Comparison of ENCODE assay signal across 20 cellular contexts in the genomic region with DNA sequence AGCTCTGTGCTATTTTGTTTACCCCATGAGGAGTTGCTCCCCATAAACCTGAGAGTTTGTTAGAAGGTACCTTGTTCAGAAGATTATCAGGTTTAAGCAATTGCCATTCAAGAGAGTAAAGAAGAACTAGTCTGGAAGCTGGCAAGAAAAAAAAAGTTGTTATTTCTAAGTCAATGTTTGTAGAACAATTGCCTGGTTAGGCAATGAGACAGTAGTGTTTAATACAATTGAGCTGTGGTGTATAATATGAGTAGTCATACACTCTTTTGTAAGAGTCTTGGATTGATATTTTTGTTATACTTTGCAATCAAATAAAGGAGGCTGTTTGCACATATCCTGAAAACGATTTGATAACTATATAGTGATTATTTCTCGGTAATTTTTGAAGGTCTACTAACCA. TPM values are rescaled to one million over a fixed set of nuclear protein-coding genes. Genes with fewer than 3 reads are reported as not detected.
A peak's percentile ranks its signal among the peaks of the same experiment; 100 is the strongest.
DNase-seq lines count a peak whose midpoint lies in the region; ATAC-seq and TF ChIP-seq lines count a peak whose summit lies in the region.
"Had no signal": no experiment of that assay in that cellular context is flagged by ENCODE, and none has a peak within 500 bp of the region (broad histone marks: within the 10 kb centered on the region; RNA-seq: fewer than 3 reads in every experiment).

No MANE protein-coding gene starts in this region.

- intact Hi-C loops in HCT116 (cut with micrococcal nuclease) = no loop called here

- POLR2A ChIA-PET in HCT116 (lab: Charles Lee) = no interaction called here
- POLR2A ChIA-PET in WTC11 (lab: Charles Lee) = no interaction called here

- RAD21 ChIA-PET in HCT116 (lab: Charles Lee; ENCODE audit: low non-redundant PET in 1 of 2, low total read pairs in 2 of 2, uncharacterized antibody in 2 of 2, unreplicated experiment in 2 of 2) = no interaction called here

- no peak overlapping the region for H2AFZ ChIP-seq in HCT116 (ENCODE audit: low read depth, low read length, poor library complexity, severe bottlenecking)

- TF ChIP-seq CTCF in 22Rv1 (IDR thresholded peaks at IDR 0.05) (no peak), HCT116 (IDR thresholded peaks at IDR 0.05 in 2 of 3, conservative IDR thresholded peaks at IDR 0.05 in 1 of 3; ENCODE audit: borderline replicate concordance in 1 of 3, insufficient read depth in 1 of 3, low read depth in 2 of 3, low read length in 2 of 3) (no peak), WTC11 (IDR thresholded peaks at IDR 0.05) (no peak), fibroblast of the aortic adventitia (IDR thresholded peaks at IDR 0.05; ENCODE audit: insufficient read depth, low read length) (no peak), chondrocyte (IDR thresholded peaks at IDR 0.05) (no peak)

- BruUV-seq in HCT116 (replicated peaks; lab: Mats Ljungman, UMichigan) = no TSS peak

- H3K27me3 Mint-ChIP-seq in WTC11 (ENCODE audit: low read depth) (no peaks in the 10 kb centered on the region), chondrocyte (ENCODE audit: low read depth) (no peaks in the 10 kb centered on the region)

- peak overlapping the region; percentile 97 for H3K27ac ChIP-seq in 22Rv1
- H3K27ac ChIP-seq in HCT116 (ENCODE audit: low read depth, low read length) = no peak overlapping the region
- H3K27ac ChIP-seq: SJSA1 had no signal

- no peaks in the 10 kb centered on the region for H3K27me3 ChIP-seq in HCT116 (ENCODE audit: insufficient read depth, low read length)
- H3K27me3 ChIP-seq: BE2C, MG63, SJSA1 had no signal

- H3K9me3 Mint-ChIP-seq in WTC11 (no peaks in the 10 kb centered on the region), chondrocyte (ENCODE audit: low read depth) (no peaks in the 10 kb centered on the region)
- H3K9me3 Mint-ChIP-seq in activated naive CD4-positive, alpha-beta T cell treated with anti-CD3 and anti-CD28 coated beads, Interleukin-2, amount 50 U/mL, for 72 hours = no peaks in the 10 kb centered on the region

- H3K4me3 ChIP-seq in HCT116 (replicated peaks in 1 of 2; ENCODE audit: low read depth in 1 of 2, low read length in 2 of 2) (no peak overlapping the region), fibroblast of the aortic adventitia (ENCODE audit: low read depth, low read length) (no peak overlapping the region)
- H3K4me3 ChIP-seq: GM12878, MG63, SJSA1 had no signal

- H4K20me1 ChIP-seq in HCT116 (ENCODE audit: insufficient read depth) = no peaks in the 10 kb centered on the region

- H3K4me1 Mint-ChIP-seq in WTC11 (peaks cover 75% of the 10 kb centered on the region), chondrocyte (ENCODE audit: low read depth) (peaks cover 46% of the 10 kb centered on the region)

- H3K36me3 Mint-ChIP-seq in WTC11 (peaks cover 2% of the 10 kb centered on the region), chondrocyte (ENCODE audit: low read depth) (peaks cover 2% of the 10 kb centered on the region)
- H3K36me3 Mint-ChIP-seq in activated naive CD4-positive, alpha-beta T cell treated with anti-CD3 and anti-CD28 coated beads, Interleukin-2, amount 50 U/mL, for 72 hours = peaks cover 0 to 7% of the 10 kb centered on the region in 2 donors

- TF ChIP-seq RAD21 in HCT116 (IDR thresholded peaks at IDR 0.05; ENCODE audit: low read depth) = no peak

- CTCF ChIA-PET in HCT116 (lab: Charles Lee) (interaction anchor here (0.8 to 1.1 kb wide), 2 partner anchors 15 to 321 kb away, joined by 3 to 4 read pairs; no protein-coding TSS in a partner anchor), WTC11 (lab: Charles Lee) (no interaction called here)

- peak overlapping the region; percentile 55 for H3K27ac Mint-ChIP-seq in WTC11
- H3K27ac Mint-ChIP-seq in activated naive CD4-positive, alpha-beta T cell treated with anti-CD3 and anti-CD28 coated beads, Interleukin-2, amount 50 U/mL, for 72 hours = no peak overlapping the region
- no peak overlapping the region for H3K27ac Mint-ChIP-seq in chondrocyte (ENCODE audit: unreplicated experiment)

- H3K9ac ChIP-seq in HCT116 (ENCODE audit: low read length) = no peak overlapping the region

- ATAC-seq in HCT116 = no peak
- ATAC-seq in WTC11 = no peak
- no peak for ATAC-seq in activated naive CD4-positive, alpha-beta T cell treated with anti-CD3 and anti-CD28 coated beads, Interleukin-2, amount 50 U/mL, for 72 hours
- no peak for ATAC-seq in GM18858 (IDR thresholded peaks at IDR 0.05; ENCODE audit: unreplicated experiment)
- ATAC-seq: GM12878, Right ventricle myocardium inferior had no signal

- no peak for DNase-seq in HCT116 (ENCODE audit: low read depth, low spot score)
- DNase-seq in WTC11 (ENCODE audit: low spot score) = no peak
- peak; percentile 27 for DNase-seq in fibroblast of the aortic adventitia (ENCODE audit: low read depth)
- DNase-seq in DMS 273 treated with DMSO at 0.1 percent for 48 hours (lab: John Stamatoyannopoulos, UW) = no peak
- DNase-seq in activated naive CD4-positive, alpha-beta T cell treated with anti-CD3 and anti-CD28 coated beads, Interleukin-2, amount 50 U/mL, for 72 hours (ENCODE audit: low spot score in 2 of 2) = no peak
- DNase-seq in chondrocyte (ENCODE audit: low spot score) = no peak
- DNase-seq: BE2C, DND-41, Karpas-422, MG63, NCI-H1092 treated with DMSO at 0.1 percent for 48 hours, NCI-H1436 treated with DMSO at 0.1 percent for 48 hours, NCI-H1930, NCI-H510A, NCI-H748 treated with DMSO at 0.1 percent for 48 hours had no signal

- H3K36me3 ChIP-seq in HCT116 (ENCODE audit: control insufficient read depth in 1 of 2, insufficient read depth in 2 of 2, low read length in 2 of 2) = no peaks in the 10 kb centered on the region
- H3K36me3 ChIP-seq: BE2C, MG63, SJSA1 had no signal

- H3K4me2 ChIP-seq in HCT116 (ENCODE audit: low read length) = peak overlapping the region; percentile 70; the same call in 1 of the 2 replicates

- H3K4me3 Mint-ChIP-seq in WTC11 (no peak overlapping the region), chondrocyte (ENCODE audit: unreplicated experiment) (no peak overlapping the region)

- no peaks in the 10 kb centered on the region for H3K9me2 ChIP-seq in HCT116 (ENCODE audit: insufficient read depth)

- H3K4me1 ChIP-seq in HCT116 (ENCODE audit: control insufficient read depth in 1 of 2, insufficient read depth in 2 of 2, low read length in 2 of 2) = peaks cover 61 to 91% of the 10 kb centered on the region in 2 experiments
- H3K4me1 ChIP-seq: BE2C had no signal

- no peak for TF ChIP-seq POLR2A in HCT116 (IDR thresholded peaks at IDR 0.05; ENCODE audit: borderline replicate concordance, extremely low read depth, insufficient read depth, insufficient read length)

- H3K9me3 ChIP-seq in HCT116 (ENCODE audit: control insufficient read depth in 1 of 2, insufficient read depth in 1 of 2, low read depth in 1 of 2, low read length in 2 of 2) = no peaks in the 10 kb centered on the region
- H3K9me3 ChIP-seq: BE2C, MG63, SJSA1 had no signal

- H3K79me2 ChIP-seq in HCT116 (ENCODE audit: insufficient read depth, low read length) = peaks cover 71% of the 10 kb centered on the region

TF ChIP-seq in HCT116, 20 proteins besides CTCF, POLR2A, EP300 and RAD21:
- TF ChIP-seq, protein P1, sequence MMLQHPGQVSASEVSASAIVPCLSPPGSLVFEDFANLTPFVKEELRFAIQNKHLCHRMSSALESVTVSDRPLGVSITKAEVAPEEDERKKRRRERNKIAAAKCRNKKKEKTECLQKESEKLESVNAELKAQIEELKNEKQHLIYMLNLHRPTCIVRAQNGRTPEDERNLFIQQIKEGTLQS (IDR thresholded peaks at IDR 0.05) = no peak
- TF ChIP-seq FOSL1 (IDR thresholded peaks at IDR 0.05; ENCODE audit: low read depth) (no peak), JUND (IDR thresholded peaks at IDR 0.05) (no peak), CEBPB (IDR thresholded peaks at IDR 0.05; ENCODE audit: low read depth) (no peak), SP1 (IDR thresholded peaks at IDR 0.05; ENCODE audit: low read depth) (no peak), ELF1 (IDR thresholded peaks at IDR 0.05; ENCODE audit: borderline replicate concordance, low read depth) (no peak), SRF (IDR thresholded peaks at IDR 0.05; ENCODE audit: low read depth) (no peak), EGR1 (IDR thresholded peaks at IDR 0.05; ENCODE audit: low read depth) (no peak), ZNF274 (IDR thresholded peaks at IDR 0.05; ENCODE audit: low read depth, low read length) (no peak), EZH2 (IDR thresholded peaks at IDR 0.05) (no peak)

TF ChIP-seq in WTC11, 78 proteins besides CTCF, POLR2A, EP300 and RAD21 (continues in another document):
- no peak for TF ChIP-seq ZNF317 (CRISPR knock-in tag; IDR thresholded peaks at IDR 0.05; ENCODE audit: borderline replicate concordance, low read depth)
- TF ChIP-seq, protein P2, sequence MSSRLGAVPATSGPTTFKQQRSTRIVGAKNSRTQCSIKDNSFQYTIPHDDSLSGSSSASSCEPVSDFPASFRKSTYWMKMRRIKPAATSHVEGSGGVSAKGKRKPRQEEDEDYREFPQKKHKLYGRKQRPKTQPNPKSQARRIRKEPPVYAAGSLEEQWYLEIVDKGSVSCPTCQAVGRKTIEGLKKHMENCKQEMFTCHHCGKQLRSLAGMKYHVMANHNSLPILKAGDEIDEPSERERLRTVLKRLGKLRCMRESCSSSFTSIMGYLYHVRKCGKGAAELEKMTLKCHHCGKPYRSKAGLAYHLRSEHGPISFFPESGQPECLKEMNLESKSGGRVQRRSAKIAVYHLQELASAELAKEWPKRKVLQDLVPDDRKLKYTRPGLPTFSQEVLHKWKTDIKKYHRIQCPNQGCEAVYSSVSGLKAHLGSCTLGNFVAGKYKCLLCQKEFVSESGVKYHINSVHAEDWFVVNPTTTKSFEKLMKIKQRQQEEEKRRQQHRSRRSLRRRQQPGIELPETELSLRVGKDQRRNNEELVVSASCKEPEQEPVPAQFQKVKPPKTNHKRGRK (CRISPR knock-in tag; IDR thresholded peaks at IDR 0.05; ENCODE audit: borderline replicate concordance) = no peak

RNA-seq across cellular contexts. Expression of a gene that starts 44.7 kb away (rescaled TPM):
- total RNA-seq in HCT116 (2021; ENCODE audit: unreplicated experiment) (21.3 TPM), WTC11 (2021) (79.9 to 86.9 TPM (median 82.8 TPM) in 3 replicates), fibroblast of the aortic adventitia (ENCODE audit: low replicate concordance) (15.4 and 19.6 TPM in 2 replicates), chondrocyte (26.0 to 36.6 TPM (median 26.4 TPM) in 3 replicates)
- polyA plus RNA-seq in HCT116 (2012) = 5.4 and 6.7 TPM in 2 replicates
- 10 to 100 TPM in 1 of 2 donors, 1 to 10 TPM in 1; 8.8 to 10.2 TPM for total RNA-seq in activated naive CD4-positive, alpha-beta T cell treated with anti-CD3 and anti-CD28 coated beads, Interleukin-2, amount 50 U/mL, for 72 hours
